Comparison of ENCODE assay signal across 39 cellular contexts in genomic region chr9:120281665-120282064, GRCh38.
"Had no signal": no experiment of that assay in that cellular context is flagged by ENCODE, and none has a peak within 500 bp of the region (broad histone marks: within the 10 kb centered on the region; RNA-seq: fewer than 3 reads in every experiment).

No MANE protein-coding gene starts in this region.

- ATAC-seq: activated CD8-positive, alpha-beta memory T cell treated with anti-CD3 and anti-CD28 coated beads, Interleukin-2, amount 10 ng/mL, durations not matched to agents 7 days and 5 days; body of pancreas; Right ventricle myocardium inferior; SK-N-SH treated with all-trans-retinoic acid at 6 μM for 48 hours; T-cell had no signal

- FAIRE-seq: astrocyte, RCC 7860 had no signal

- H3K27ac ChIP-seq: adrenal gland, body of pancreas, breast epithelium, PC-9, RWPE1, VCaP had no signal

- H3K4me3 Mint-ChIP-seq: activated B cell treated with CpG ODN at 0.5 μM for 24 hours; activated CD4-positive, alpha-beta memory T cell treated with anti-CD3 and anti-CD28 coated beads, Interleukin-2, amount 10 ng/mL, durations not matched to agents 7 days and 5 days; activated CD8-positive, alpha-beta memory T cell treated with anti-CD3 and anti-CD28 coated beads, Interleukin-2, amount 10 ng/mL, durations not matched to agents 7 days and 5 days; activated naive CD4-positive, alpha-beta T cell treated with anti-CD3 and anti-CD28 coated beads for 36 hours; T-cell had no signal

- DNase-seq: activated B cell treated with CpG ODN at 0.5 μM for 24 hours; activated CD4-positive, alpha-beta memory T cell treated with anti-CD3 and anti-CD28 coated beads, Interleukin-2, amount 10 ng/mL, durations not matched to agents 7 days and 5 days; activated CD4-positive, alpha-beta T cell treated with anti-CD3 and anti-CD28 coated beads for 4 hours; activated CD4-positive, alpha-beta T cell treated with anti-CD3 and anti-CD28 coated beads, Interleukin-2, amount 50 U/mL, for 1 hour; activated CD4-positive, CD25-positive, alpha-beta regulatory T cell treated with anti-CD3 and anti-CD28 coated beads, Interleukin-2, amount 50 U/mL, for 72 hours; activated CD8-positive, alpha-beta memory T cell treated with anti-CD3 and anti-CD28 coated beads for 24 hours; activated CD8-positive, alpha-beta memory T cell treated with anti-CD3 and anti-CD28 coated beads, Interleukin-2, amount 10 ng/mL, durations not matched to agents 7 days and 5 days; activated CD8-positive, alpha-beta memory T cell treated with anti-CD3 and anti-CD28 coated beads, Interleukin-2, amount 50 U/mL, for 48 hours; activated gamma-delta T cell treated with Interleukin-2 at 50 U/mL for 16 hours; activated naive CD4-positive, alpha-beta T cell treated with anti-CD3 and anti-CD28 coated beads for 36 hours; activated T-cell treated with anti-CD3 and anti-CD28 coated beads, Interleukin-2, amount 50 U/mL, for 48 hours; adrenal gland; body of pancreas; Kasumi-1; KG1; MG63; NCI-H1048; NCI-H1105 treated with DMSO at 0.1 percent for 48 hours; NCI-H1436 treated with DMSO at 0.1 percent for 48 hours; NCI-H1694 treated with DMSO at 0.1 percent for 48 hours; NCI-H2029 treated with DMSO at 0.1 percent for 48 hours; NCI-H2107; NCI-H2171; NCI-H510A; NCI-H526; NCI-H748 treated with DMSO at 0.1 percent for 48 hours; PC-9; SIG-M5; T-cell; T-helper 2 cell; T-helper 9 cell had no signal

- H3K9me3 ChIP-seq: adrenal gland, body of pancreas, breast epithelium, MG63 had no signal

- H3K9me3 Mint-ChIP-seq: activated B cell treated with CpG ODN at 0.5 μM for 24 hours; activated CD4-positive, alpha-beta memory T cell treated with anti-CD3 and anti-CD28 coated beads, Interleukin-2, amount 10 ng/mL, durations not matched to agents 7 days and 5 days; activated naive CD4-positive, alpha-beta T cell treated with anti-CD3 and anti-CD28 coated beads for 36 hours; activated naive CD4-positive, alpha-beta T cell treated with anti-CD3 and anti-CD28 coated beads, Interleukin-2, amount 50 U/mL, for 72 hours had no signal

- H3K27ac Mint-ChIP-seq: activated B cell treated with CpG ODN at 0.5 μM for 24 hours; activated CD4-positive, alpha-beta memory T cell treated with anti-CD3 and anti-CD28 coated beads, Interleukin-2, amount 10 ng/mL, durations not matched to agents 7 days and 5 days; activated CD8-positive, alpha-beta memory T cell treated with anti-CD3 and anti-CD28 coated beads, Interleukin-2, amount 10 ng/mL, durations not matched to agents 7 days and 5 days; activated naive CD4-positive, alpha-beta T cell treated with anti-CD3 and anti-CD28 coated beads for 36 hours; T-cell had no signal

- H3K27me3 Mint-ChIP-seq: activated CD4-positive, alpha-beta memory T cell treated with anti-CD3 and anti-CD28 coated beads, Interleukin-2, amount 10 ng/mL, durations not matched to agents 7 days and 5 days had no signal

- H2AFZ ChIP-seq: PC-9 had no signal

- H3K4me2 ChIP-seq: PC-9 had no signal

- H3K4me1 ChIP-seq: adrenal gland, body of pancreas, breast epithelium had no signal

- H3K4me3 ChIP-seq: adrenal gland, body of pancreas, breast epithelium, MG63, PC-9 had no signal

- H3K4me1 Mint-ChIP-seq: activated B cell treated with CpG ODN at 0.5 μM for 24 hours; activated CD4-positive, alpha-beta memory T cell treated with anti-CD3 and anti-CD28 coated beads, Interleukin-2, amount 10 ng/mL, durations not matched to agents 7 days and 5 days; T-cell had no signal

- H3K36me3 ChIP-seq: adrenal gland, breast epithelium, MG63 had no signal

- H3K27me3 ChIP-seq: adrenal gland, body of pancreas, breast epithelium, MG63 had no signal
